In genomic region chr13:21164631-21165030, GRCh38 we compare ENCODE assay signal across 20 cellular contexts. TPM values are rescaled to one million over a fixed set of nuclear protein-coding genes. Genes with fewer than 3 reads are reported as not detected.
A peak's percentile ranks its signal among the peaks of the same experiment; 100 is the strongest.
DNase-seq lines count a peak whose midpoint lies in the region; ATAC-seq and TF ChIP-seq lines count a peak whose summit lies in the region.
"Had no signal": no experiment of that assay in that cellular context is flagged by ENCODE, and none has a peak within 500 bp of the region (broad histone marks: within the 10 kb centered on the region; RNA-seq: fewer than 3 reads in every experiment).

No MANE protein-coding gene starts in this region.

- no peaks in the 10 kb centered on the region for H3K9me2 ChIP-seq in GM23248 (ENCODE audit: insufficient read depth)

- H3K9ac ChIP-seq in GM23248, result no peak overlapping the region
- H3K9ac ChIP-seq: KMS-11 had no signal

- H3K4me1 ChIP-seq in GM23248 (ENCODE audit: insufficient read depth), result no peaks in the 10 kb centered on the region
- H3K4me1 ChIP-seq: SJCRH30 had no signal

- H3K27me3 ChIP-seq in GM23248 (replicated peaks; ENCODE audit: insufficient read depth) (no peaks in the 10 kb centered on the region), MG63 (no peaks in the 10 kb centered on the region)
- H3K27me3 ChIP-seq: SJCRH30 had no signal

- H3F3A ChIP-seq in GM23248 (ENCODE audit: insufficient read depth), result no peaks in the 10 kb centered on the region

- no peak overlapping the region for H3K27ac Mint-ChIP-seq in type B pancreatic cell
- H3K27ac Mint-ChIP-seq: B cell; CD4-positive, alpha-beta T cell had no signal

- no peaks in the 10 kb centered on the region for H3K79me2 ChIP-seq in GM23248 (ENCODE audit: insufficient read depth)

- H3K27ac ChIP-seq in GM23248, result no peak overlapping the region
- H3K27ac ChIP-seq: KMS-11, RWPE1, SJCRH30 had no signal

- WGBS in GM23248 (ENCODE audit: low coverage in 1 of 2, low lambda C conversion rate in 2 of 2, missing lambda C conversion rate in 2 of 2), 2 experiments, result 96% methylated on average over 4 of the region's 4 CpGs

- ATAC-seq in HG03457 (IDR thresholded peaks at IDR 0.05; ENCODE audit: unreplicated experiment), result no peak
- no peak for ATAC-seq in HG03108 (IDR thresholded peaks at IDR 0.05; ENCODE audit: unreplicated experiment)
- ATAC-seq: GM12878, HCT116 had no signal

- no peaks in the 10 kb centered on the region for H4K20me1 ChIP-seq in GM23248 (ENCODE audit: insufficient read depth)

- TF ChIP-seq CTCF in choroid plexus epithelial cell (conservative IDR thresholded peaks at IDR 0.05; ENCODE audit: low read depth, low read length), result no peak
- TF ChIP-seq CTCF in type B pancreatic cell (conservative IDR thresholded peaks at IDR 0.05), result no peak

- no peak overlapping the region for H3K4me2 ChIP-seq in GM23248 (ENCODE audit: unreplicated experiment)
- H3K4me2 ChIP-seq: KMS-11 had no signal

- peak; percentile 13 for DNase-seq in GM23248
- peak; percentile 12 for DNase-seq in MG63
- DNase-seq in choroid plexus epithelial cell (ENCODE audit: low read depth), result peak; percentile 40
- peak; percentile 18 for DNase-seq in myocyte (ENCODE audit: low read depth)
- no peak for DNase-seq in type B pancreatic cell (ENCODE audit: extremely low spot score, unreplicated experiment)
- DNase-seq: CD4-positive, alpha-beta T cell; DMS79 treated with DMSO at 0.1 percent for 48 hours; GDM1; NCI-H1930; NCI-H446 treated with DMSO at 0.1 percent for 48 hours; NK-92 treated with Interleukin-12 subunit alpha and Interleukin-12 subunit beta, amount 100 ng/mL, for 24 hours; SJCRH30; SW 1271 had no signal

- in situ Hi-C loops in GM23248 (cut with MboI), result no loop called here

- no peaks in the 10 kb centered on the region for H3K36me3 ChIP-seq in GM23248 (ENCODE audit: low read depth)
- peaks cover 25% of the 10 kb centered on the region for H3K36me3 ChIP-seq in MG63

- H3K27me3 Mint-ChIP-seq in type B pancreatic cell, result no peaks in the 10 kb centered on the region
- H3K27me3 Mint-ChIP-seq: B cell; CD4-positive, alpha-beta T cell had no signal

- H3K9me3 ChIP-seq in GM23248 (ENCODE audit: low read depth), result no peaks in the 10 kb centered on the region
- H3K9me3 ChIP-seq in MG63, result no peaks in the 10 kb centered on the region
- H3K9me3 ChIP-seq: SJCRH30 had no signal

- H3K4me3 Mint-ChIP-seq in type B pancreatic cell, result no peak overlapping the region
- H3K4me3 Mint-ChIP-seq: B cell; CD4-positive, alpha-beta T cell had no signal

- H3K4me1 Mint-ChIP-seq in type B pancreatic cell (ENCODE audit: unreplicated experiment), result no peaks in the 10 kb centered on the region
- H3K4me1 Mint-ChIP-seq: B cell had no signal

- peaks cover 3% of the 10 kb centered on the region for H3K36me3 Mint-ChIP-seq in type B pancreatic cell

- H2AFZ ChIP-seq in GM23248, result no peak overlapping the region

- no peaks in the 10 kb centered on the region for H3K9me3 Mint-ChIP-seq in type B pancreatic cell
- H3K9me3 Mint-ChIP-seq: CD4-positive, alpha-beta T cell had no signal

- H3K4me3 ChIP-seq in GM23248 (no peak overlapping the region), MG63 (no peak overlapping the region), choroid plexus epithelial cell (ENCODE audit: low read depth, low read length) (no peak overlapping the region)
- H3K4me3 ChIP-seq: GM12878, SJCRH30 had no signal

RNA-seq across cellular contexts. Expression of gene SKA3, which starts 11.7 kb away (rescaled TPM):
- 7.8 and 8.6 TPM in 2 replicates for total RNA-seq in GM23248 (2014; rRNA removed; shearing (Covaris generic))
- 11.2 and 14.3 TPM in 2 replicates for polyA plus RNA-seq in GM23248 (2016; fragmentation: Nextera tagmentation; extraction: Ambion mirVana)
- total RNA-seq in MG63 (2014; rRNA removed; shearing (Covaris generic); ENCODE audit: low replicate concordance), result 13.3 and 18.5 TPM in 2 replicates
- total RNA-seq in myocyte, result 2.5 and 3.1 TPM in 2 replicates
- 0.18 TPM for polyA plus RNA-seq in myocyte (2012)
- 7.6 and 20.5 TPM in 2 replicates for total RNA-seq in type B pancreatic cell (ENCODE audit: low replicate concordance)

RNA-seq across cellular contexts. Expression of gene MRPL57, which starts 11.8 kb away (rescaled TPM):
- total RNA-seq in GM23248 (2014; rRNA removed; shearing (Covaris generic)), result 18.8 and 20.5 TPM in 2 replicates
- polyA plus RNA-seq in GM23248 (2016; fragmentation: Nextera tagmentation; extraction: Ambion mirVana), result 42.8 and 43.4 TPM in 2 replicates
- total RNA-seq in MG63 (2014; rRNA removed; shearing (Covaris generic); ENCODE audit: low replicate concordance), result 15.4 and 18.0 TPM in 2 replicates
- 31.7 and 35.2 TPM in 2 replicates for total RNA-seq in myocyte
- 22.8 TPM for polyA plus RNA-seq in myocyte (2012)
- total RNA-seq in type B pancreatic cell (ENCODE audit: low replicate concordance), result 22.0 and 24.1 TPM in 2 replicates

RNA-seq across cellular contexts. Expression of gene SAP18, which starts 24.7 kb away (rescaled TPM):
- total RNA-seq in GM23248 (2014; rRNA removed; shearing (Covaris generic)), result 51.7 and 56.0 TPM in 2 replicates
- 487 TPM in 2 replicates for polyA plus RNA-seq in GM23248 (2016; fragmentation: Nextera tagmentation; extraction: Ambion mirVana)
- total RNA-seq in MG63 (2014; rRNA removed; shearing (Covaris generic); ENCODE audit: low replicate concordance), result 53.1 and 147 TPM in 2 replicates
- total RNA-seq in myocyte (53.4 and 60.6 TPM in 2 replicates), type B pancreatic cell (ENCODE audit: low replicate concordance) (210 and 232 TPM in 2 replicates)
- polyA plus RNA-seq in myocyte (2012), result 123 TPM
